Comparison of ENCODE assay signal across 35 cellular contexts in the genomic region with DNA sequence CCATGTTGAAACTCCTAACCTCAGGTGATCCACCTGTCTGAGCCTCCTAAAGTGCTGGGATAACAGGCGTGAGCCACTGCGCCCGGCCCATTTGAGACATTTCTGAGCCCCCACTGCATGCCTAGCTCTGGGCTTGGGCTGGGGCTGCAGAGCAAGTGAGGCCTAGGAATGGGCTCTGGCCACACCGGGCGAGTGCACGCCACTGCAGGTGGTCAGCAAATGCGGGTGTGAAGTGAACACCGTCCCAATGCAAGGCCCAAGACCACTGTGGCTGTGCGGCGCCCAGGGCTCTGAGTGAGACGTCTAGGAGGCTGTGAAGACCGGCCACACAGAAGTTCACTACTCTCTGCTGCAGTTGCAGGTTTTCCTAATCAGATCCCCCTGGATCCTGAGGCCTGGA.
"Had no signal": no experiment of that assay in that cellular context is flagged by ENCODE, and none has a peak within 500 bp of the region (broad histone marks: within the 10 kb centered on the region; RNA-seq: fewer than 3 reads in every experiment).

No MANE protein-coding gene starts in this region.

- H3K4me1 Mint-ChIP-seq: activated CD4-positive, alpha-beta T cell treated with anti-CD3 and anti-CD28 coated beads, Interleukin-2, amount 10 ng/mL, durations not matched to agents 24 days and 14 days; activated T-helper 17 cell treated with anti-CD3 and anti-CD28 coated beads, Interleukin-2, amount 50 U/mL, for 72 hours had no signal

- ATAC-seq: activated CD8-positive, alpha-beta T cell treated with anti-CD3 and anti-CD28 coated beads for 36 hours; activated naive CD4-positive, alpha-beta T cell treated with anti-CD3 and anti-CD28 coated beads, Interleukin-2, amount 50 U/mL, for 72 hours; activated T-cell treated with anti-CD3 and anti-CD28 coated beads, Interleukin-2, amount 50 U/mL, for 4 hours; activated T-cell treated with anti-CD3 and anti-CD28 coated beads, Interleukin-2, amount 50 U/mL, for 72 hours; activated T-helper 17 cell treated with anti-CD3 and anti-CD28 coated beads, Interleukin-2, amount 50 U/mL, for 72 hours; body of pancreas had no signal

- FAIRE-seq: astrocyte, TTC549 had no signal

- H3K4me3 Mint-ChIP-seq: activated B cell treated with CpG ODN at 0.5 μM for 24 hours; activated CD4-positive, alpha-beta memory T cell treated with anti-CD3 and anti-CD28 coated beads for 36 hours; activated CD4-positive, alpha-beta T cell treated with anti-CD3 and anti-CD28 coated beads, Interleukin-2, amount 10 ng/mL, durations not matched to agents 24 days and 14 days; activated CD8-positive, alpha-beta T cell treated with anti-CD3 and anti-CD28 coated beads for 36 hours; activated naive CD4-positive, alpha-beta T cell treated with anti-CD3 and anti-CD28 coated beads for 36 hours; activated naive CD8-positive, alpha-beta T cell treated with anti-CD3 and anti-CD28 coated beads for 36 hours; activated T-cell treated with anti-CD3 and anti-CD28 coated beads, Interleukin-2, amount 50 U/mL, for 4 hours; activated T-cell treated with anti-CD3 and anti-CD28 coated beads, Interleukin-2, amount 50 U/mL, for 72 hours; activated T-helper 1 cell treated with anti-CD3 and anti-CD28 coated beads, Interleukin-12 subunit alpha, Interleukin-12 subunit beta, Interleukin-2, Interleukin-4 antibody, amounts not matched to agents 30 ng/mL and 10 ng/mL and 1 ng/mL, durations not matched to agents 14 hours and 24 hours and 36 hours; activated T-helper 17 cell treated with anti-CD3 and anti-CD28 coated beads, Interleukin-2, amount 50 U/mL, for 72 hours; T-helper 2 cell treated with Interferon-gamma antibody and Interleukin-4, amounts not matched to agents 5 μg/mL and 100 μg/mL, for 36 hours had no signal

- H3K27me3 Mint-ChIP-seq: activated B cell treated with CpG ODN at 0.5 μM for 24 hours; activated CD4-positive, alpha-beta memory T cell treated with anti-CD3 and anti-CD28 coated beads for 36 hours; activated CD4-positive, alpha-beta T cell treated with anti-CD3 and anti-CD28 coated beads, Interleukin-2, amount 10 ng/mL, durations not matched to agents 24 days and 14 days; activated CD8-positive, alpha-beta T cell treated with anti-CD3 and anti-CD28 coated beads for 36 hours; activated naive CD8-positive, alpha-beta T cell treated with anti-CD3 and anti-CD28 coated beads for 36 hours; activated T-helper 17 cell treated with anti-CD3 and anti-CD28 coated beads, Interleukin-2, amount 50 U/mL, for 72 hours had no signal

- DNase-seq: activated B cell treated with CpG ODN at 0.5 μM for 24 hours; activated CD4-positive, alpha-beta memory T cell treated with anti-CD3 and anti-CD28 coated beads for 36 hours; activated CD4-positive, alpha-beta T cell treated with anti-CD3 and anti-CD28 coated beads for 4 hours; activated CD4-positive, alpha-beta T cell treated with anti-CD3 and anti-CD28 coated beads, Interleukin-2, amount 10 ng/mL, durations not matched to agents 24 days and 14 days; activated CD4-positive, alpha-beta T cell treated with anti-CD3 and anti-CD28 coated beads, Interleukin-2, amount 50 U/mL, for 1 hour; activated CD4-positive, alpha-beta T cell treated with anti-CD3 and anti-CD28 coated beads, Interleukin-2, amount 50 U/mL, for 4 hours; activated CD4-positive, CD25-positive, alpha-beta regulatory T cell treated with anti-CD3 and anti-CD28 coated beads, Interleukin-2, amount 50 U/mL, for 72 hours; activated CD8-positive, alpha-beta memory T cell treated with anti-CD3 and anti-CD28 coated beads, Interleukin-2, amount 50 U/mL, for 4 hours; activated CD8-positive, alpha-beta T cell treated with anti-CD3 and anti-CD28 coated beads for 36 hours; activated effector memory CD4-positive, alpha-beta T cell treated with anti-CD3 and anti-CD28 coated beads, Interleukin-2, amount 50 U/mL, for 16 hours; activated gamma-delta T cell treated with Interleukin-2 at 50 U/mL for 16 hours; activated naive CD4-positive, alpha-beta T cell; activated naive CD4-positive, alpha-beta T cell treated with anti-CD3 and anti-CD28 coated beads for 36 hours; activated naive CD4-positive, alpha-beta T cell treated with anti-CD3 and anti-CD28 coated beads, Interleukin-2, amount 50 U/mL, for 16 hours; activated naive CD8-positive, alpha-beta T cell treated with anti-CD3 and anti-CD28 coated beads for 36 hours; activated T-cell treated with anti-CD3 and anti-CD28 coated beads for 4 hours; activated T-cell treated with anti-CD3 and anti-CD28 coated beads, Interleukin-2, amount 50 U/mL, for 1 hour; activated T-cell treated with anti-CD3 and anti-CD28 coated beads, Interleukin-2, amount 50 U/mL, for 4 hours; activated T-cell treated with anti-CD3 and anti-CD28 coated beads, Interleukin-2, amount 50 U/mL, for 72 hours; adrenal gland; amniotic stem cell; aorta; body of pancreas; brain microvascular endothelial cell; central memory CD4-positive, alpha-beta T cell; T-helper 2 cell; T-helper 9 cell had no signal

- H3K36me3 Mint-ChIP-seq: activated naive CD4-positive, alpha-beta T cell treated with anti-CD3 and anti-CD28 coated beads, Interleukin-2, amount 50 U/mL, for 72 hours had no signal

- H3K4me3 ChIP-seq: adrenal gland, body of pancreas, breast epithelium had no signal

- H3K27ac ChIP-seq: adrenal gland, body of pancreas, brain microvascular endothelial cell, breast epithelium, VCaP had no signal

- H3K4me1 ChIP-seq: adrenal gland, body of pancreas, breast epithelium had no signal

- H3K27me3 ChIP-seq: adrenal gland, body of pancreas, brain microvascular endothelial cell, breast epithelium had no signal

- H3K36me3 ChIP-seq: brain microvascular endothelial cell, breast epithelium had no signal

- H3K9me3 ChIP-seq: adrenal gland, body of pancreas, breast epithelium had no signal

- H3K27ac Mint-ChIP-seq: activated B cell treated with CpG ODN at 0.5 μM for 24 hours; activated CD4-positive, alpha-beta memory T cell treated with anti-CD3 and anti-CD28 coated beads for 36 hours; activated CD4-positive, alpha-beta T cell treated with anti-CD3 and anti-CD28 coated beads, Interleukin-2, amount 10 ng/mL, durations not matched to agents 24 days and 14 days; activated CD8-positive, alpha-beta T cell treated with anti-CD3 and anti-CD28 coated beads for 36 hours; activated naive CD4-positive, alpha-beta T cell treated with anti-CD3 and anti-CD28 coated beads for 36 hours; activated naive CD4-positive, alpha-beta T cell treated with anti-CD3 and anti-CD28 coated beads, Interleukin-2, amount 50 U/mL, for 72 hours; activated naive CD8-positive, alpha-beta T cell treated with anti-CD3 and anti-CD28 coated beads for 36 hours; activated T-cell treated with anti-CD3 and anti-CD28 coated beads, Interleukin-2, amount 50 U/mL, for 72 hours; activated T-helper 1 cell treated with anti-CD3 and anti-CD28 coated beads, Interleukin-12 subunit alpha, Interleukin-12 subunit beta, Interleukin-2, Interleukin-4 antibody, amounts not matched to agents 30 ng/mL and 10 ng/mL and 1 ng/mL, durations not matched to agents 14 hours and 24 hours and 36 hours; activated T-helper 17 cell treated with anti-CD3 and anti-CD28 coated beads, Interleukin-2, amount 50 U/mL, for 72 hours; T-helper 2 cell treated with Interferon-gamma antibody and Interleukin-4, amounts not matched to agents 5 μg/mL and 100 μg/mL, for 36 hours had no signal
